Comparison of ENCODE assay signal across 8 cellular contexts in the genomic region with DNA sequence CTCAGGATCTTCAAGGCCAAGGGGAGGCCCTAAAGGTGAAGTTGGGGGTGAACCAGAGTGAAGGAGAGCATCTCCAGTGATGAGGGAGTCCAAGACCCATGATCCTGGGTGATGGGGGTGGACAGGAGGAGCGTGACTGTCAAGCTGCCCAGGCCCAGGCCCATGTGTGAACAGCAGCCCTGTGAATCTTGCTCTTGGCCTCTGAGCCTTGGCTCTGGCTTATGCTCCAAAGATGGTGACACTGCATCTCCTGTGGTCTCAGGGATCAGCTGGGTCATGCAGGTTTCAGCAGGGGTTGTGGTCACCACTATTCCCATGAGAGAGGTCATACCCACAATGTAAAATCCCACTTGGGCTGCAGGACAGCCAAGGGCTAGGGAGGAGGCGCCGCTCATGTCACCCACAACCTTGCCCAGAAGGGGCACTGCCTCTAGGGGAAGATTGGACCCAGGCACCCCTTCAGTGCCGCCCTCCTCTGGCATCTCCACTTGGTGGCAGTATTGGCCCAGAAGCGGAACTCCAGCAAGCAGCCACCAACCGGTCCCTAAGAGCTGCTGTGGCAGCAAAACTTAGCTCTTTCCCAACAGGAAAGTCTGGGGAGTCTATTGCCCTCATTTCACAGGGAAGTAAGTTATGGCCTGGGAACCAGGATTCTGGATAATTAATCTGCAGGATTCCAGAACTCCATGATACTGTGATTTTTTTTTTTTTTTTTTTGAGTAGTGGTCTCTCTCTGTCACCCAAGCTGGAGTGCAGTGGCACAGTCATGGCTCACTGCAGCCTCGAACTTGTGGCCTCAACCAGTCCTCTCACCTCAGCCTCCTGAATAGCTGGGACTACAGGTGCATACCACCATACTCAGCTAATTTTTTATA. TPM values are rescaled to one million over a fixed set of nuclear protein-coding genes. Genes with fewer than 3 reads are reported as not detected.
DNase-seq lines count a peak whose midpoint lies in the region; ATAC-seq and TF ChIP-seq lines count a peak whose summit lies in the region.

No MANE protein-coding gene starts in this region.

- H2AFZ ChIP-seq in parathyroid adenoma: no peak overlapping the region

- H3K4me3 Mint-ChIP-seq in activated T-cell treated with anti-CD3 and anti-CD28 coated beads, Interleukin-2, amount 50 U/mL, for 72 hours: no peak overlapping the region

- no peaks in the 10 kb centered on the region for H3K9me3 ChIP-seq in parathyroid adenoma (ENCODE audit: control insufficient read depth, low read length)
- H3K9me3 ChIP-seq in upper lobe of left lung: peaks cover 0 to 12% (median 7%) of the 10 kb centered on the region in 4 donors

- ATAC-seq in GM21515 (IDR thresholded peaks at IDR 0.05; ENCODE audit: unreplicated experiment) (peak; percentile 77), foreskin keratinocyte (peak; percentile 83), upper lobe of left lung (ENCODE audit: low FRiP score in 2 of 2) (peak; percentile 84 to 91)
- peak; percentile 92 to 95 for ATAC-seq in activated T-cell treated with anti-CD3 and anti-CD28 coated beads, Interleukin-2, amount 50 U/mL, for 72 hours (replicated peaks in 1 of 2)

- WGBS in upper lobe of left lung, 2 donors: 21% methylated on average over 5 to 7 of the region's 7 CpGs

- H3K4me1 Mint-ChIP-seq in activated T-cell treated with anti-CD3 and anti-CD28 coated beads, Interleukin-2, amount 50 U/mL, for 72 hours (ENCODE audit: low read depth): no peaks in the 10 kb centered on the region

- peaks cover 2 to 11% of the 10 kb centered on the region in 2 donors for H3K36me3 Mint-ChIP-seq in activated T-cell treated with anti-CD3 and anti-CD28 coated beads, Interleukin-2, amount 50 U/mL, for 72 hours (ENCODE audit: insufficient read depth in 2 of 2)

- H3K27me3 Mint-ChIP-seq in activated T-cell treated with anti-CD3 and anti-CD28 coated beads, Interleukin-2, amount 50 U/mL, for 72 hours (ENCODE audit: low read depth): peaks cover 9% of the 10 kb centered on the region

- H3K79me2 ChIP-seq in parathyroid adenoma: no peaks in the 10 kb centered on the region

- H3K27ac ChIP-seq in foreskin keratinocyte (no peak overlapping the region), parathyroid adenoma (no peak overlapping the region), upper lobe of left lung (no peak overlapping the region)

- no peak for TF ChIP-seq POLR2A in upper lobe of left lung (IDR thresholded peaks at IDR 0.05)

- TF ChIP-seq CTCF in foreskin keratinocyte (conservative IDR thresholded peaks at IDR 0.05) (peak; percentile 97), parathyroid adenoma (IDR thresholded peaks at IDR 0.05) (peak; percentile 58), upper lobe of left lung (IDR thresholded peaks at IDR 0.05) (peak; percentile 68 to 95 (median 86))

- no peak overlapping the region for H3K27ac Mint-ChIP-seq in activated T-cell treated with anti-CD3 and anti-CD28 coated beads, Interleukin-2, amount 50 U/mL, for 72 hours

- peaks cover 13% of the 10 kb centered on the region for H3K27me3 ChIP-seq in foreskin keratinocyte
- H3K27me3 ChIP-seq in parathyroid adenoma (ENCODE audit: control insufficient read depth, insufficient read depth, low read length): no peaks in the 10 kb centered on the region
- H3K27me3 ChIP-seq in upper lobe of left lung: peaks cover 0 to 5% (median 1%) of the 10 kb centered on the region in 4 donors

- H3K4me3 ChIP-seq in parathyroid adenoma (ENCODE audit: low read depth, low read length) (no peak overlapping the region), upper lobe of left lung (no peak overlapping the region)

- no peaks in the 10 kb centered on the region for H3K4me1 ChIP-seq in foreskin keratinocyte
- H3K4me1 ChIP-seq in parathyroid adenoma: no peaks in the 10 kb centered on the region
- H3K4me1 ChIP-seq in upper lobe of left lung: peaks cover 0 to 2% (median 0%) of the 10 kb centered on the region in 4 donors

- DNase-seq in DMS114 treated with DMSO at 0.1 percent for 48 hours (lab: John Stamatoyannopoulos, UW; ENCODE audit: unreplicated experiment) (peak; percentile 64), HuH-7.5 (ENCODE audit: low spot score) (peak; percentile 83), RKO (ENCODE audit: low spot score) (peak; percentile 67), foreskin keratinocyte (peak; percentile 34 to 56), upper lobe of left lung (peak in 1 of 2 donors; percentile 85)
- peak; percentile 78 to 80 for DNase-seq in activated T-cell treated with anti-CD3 and anti-CD28 coated beads, Interleukin-2, amount 50 U/mL, for 72 hours

- H3K36me3 ChIP-seq in parathyroid adenoma (ENCODE audit: control insufficient read depth, insufficient read depth, low read length) (no peaks in the 10 kb centered on the region), upper lobe of left lung (no peaks in the 10 kb centered on the region)

- TF ChIP-seq EP300 in upper lobe of left lung (IDR thresholded peaks at IDR 0.05): no peak

- H3K9me3 Mint-ChIP-seq in activated T-cell treated with anti-CD3 and anti-CD28 coated beads, Interleukin-2, amount 50 U/mL, for 72 hours: peaks cover 8 to 18% of the 10 kb centered on the region in 2 donors

- no peak overlapping the region for H3K4me2 ChIP-seq in parathyroid adenoma (ENCODE audit: low read length)

- no peak overlapping the region for H3K9ac ChIP-seq in parathyroid adenoma

RNA-seq across cellular contexts. Expression of a gene that starts 7.5 kb away (rescaled TPM):
- not detected for total RNA-seq in activated T-cell treated with anti-CD3 and anti-CD28 coated beads, Interleukin-2, amount 50 U/mL, for 72 hours
- total RNA-seq in foreskin keratinocyte (0.04 TPM in 1 of 2 replicates, not detected in the other), upper lobe of left lung (10 to 100 TPM in 2 of 6 donors, 1 to 10 TPM in 4; 1.0 to 19.6 (median 6.4) TPM)
- 0.02 and 0.07 TPM in 2 replicates for polyA plus RNA-seq in foreskin keratinocyte

RNA-seq across cellular contexts. Expression of a gene that starts 51.6 kb away (rescaled TPM):
- total RNA-seq in activated T-cell treated with anti-CD3 and anti-CD28 coated beads, Interleukin-2, amount 50 U/mL, for 72 hours: under 1 TPM in 1 of 2 donors, not detected in 1; 0.28 TPM
- total RNA-seq in foreskin keratinocyte: 0.53 and 2.0 TPM in 2 replicates
- polyA plus RNA-seq in foreskin keratinocyte: 0.39 and 1.6 TPM in 2 replicates
- total RNA-seq in upper lobe of left lung: 10 to 100 TPM in 4 of 6 donors, 1 to 10 TPM in 2; 4.2 to 15.5 (median 10.9) TPM
